Comparison of ENCODE assay signal across 8 cellular contexts in the genomic region with DNA sequence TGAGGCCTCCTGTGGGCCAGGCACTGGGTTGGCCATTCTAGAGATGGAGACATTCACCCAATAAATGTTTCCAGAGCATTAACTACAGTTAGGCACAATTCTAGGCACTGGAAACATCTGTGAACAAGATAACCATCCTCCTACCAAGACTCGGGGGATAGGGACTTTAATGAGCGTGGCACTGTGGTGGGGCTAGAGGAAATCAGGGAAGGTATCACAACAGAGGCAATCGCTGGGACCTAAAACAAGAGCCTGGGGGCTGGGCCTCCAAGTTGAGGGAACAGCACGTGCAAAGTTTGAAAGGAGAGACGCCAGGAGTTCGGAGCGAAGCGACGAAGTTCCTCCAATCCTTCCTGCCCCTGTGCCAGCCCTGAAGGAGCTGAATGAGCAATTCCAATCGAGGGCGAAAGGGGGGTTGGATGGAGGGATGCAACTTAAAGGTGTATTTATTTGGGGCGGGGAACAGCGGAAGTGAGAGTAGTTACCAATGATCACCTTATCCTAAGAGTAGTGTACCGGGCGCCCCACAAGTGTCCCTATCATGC. TPM values are rescaled to one million over a fixed set of nuclear protein-coding genes. Genes with fewer than 3 reads are reported as not detected.
A peak's percentile ranks its signal among the peaks of the same experiment; 100 is the strongest.
DNase-seq lines count a peak whose midpoint lies in the region; ATAC-seq and TF ChIP-seq lines count a peak whose summit lies in the region.

No MANE protein-coding gene starts in this region.

- H3K27me3 Mint-ChIP-seq in HFFc6 (ENCODE audit: insufficient read depth) (peaks cover 10% of the 10 kb centered on the region), memory B cell (no peaks in the 10 kb centered on the region)

- peaks cover 21% of the 10 kb centered on the region for H3K36me3 Mint-ChIP-seq in HFFc6 (ENCODE audit: low read depth)
- H3K36me3 Mint-ChIP-seq in memory B cell = peaks cover 23% of the 10 kb centered on the region

- H3K9me3 Mint-ChIP-seq in HFFc6 (no peaks in the 10 kb centered on the region), memory B cell (no peaks in the 10 kb centered on the region)

- H3K4me3 Mint-ChIP-seq in HFFc6 = peak overlapping the region; percentile 98
- peak overlapping the region; percentile 94 for H3K4me3 Mint-ChIP-seq in memory B cell

- DNase-seq in AG10803 (ENCODE audit: low read depth) = no peak
- no peak for DNase-seq in HFFc6
- no peak for DNase-seq in astrocyte of the spinal cord (ENCODE audit: low read depth, low spot score)
- peak in 1 of 2 donors; percentile 30 for DNase-seq in memory B cell (ENCODE audit: low spot score in 2 of 2)
- DNase-seq in stimulated activated CD4-positive, alpha-beta T cell treated with anti-CD3 and anti-CD28 coated beads, Interleukin-4, amount 100 ng/mL, for 1 hour = no peak
- DNase-seq in NCI-H1092 treated with DMSO at 0.1 percent for 48 hours (lab: John Stamatoyannopoulos, UW) = no peak
- no peak for DNase-seq in NCI-H1436 (lab: John Stamatoyannopoulos, UW)

- H3K4me3 ChIP-seq in AG10803 (ENCODE audit: low read length) (peak overlapping the region; percentile 79), astrocyte of the spinal cord (ENCODE audit: low read depth, low read length) (peak overlapping the region; percentile 70)

- peak overlapping the region; percentile 92 for H3K27ac Mint-ChIP-seq in HFFc6
- H3K27ac Mint-ChIP-seq in memory B cell = peak overlapping the region; percentile 91

- in situ Hi-C loops in astrocyte of the spinal cord (cut with HindIII; ENCODE audit: low sequenced_read_pairs) = no loop called here

- TF ChIP-seq CTCF in AG10803 (conservative IDR thresholded peaks at IDR 0.05; ENCODE audit: low read length) (no peak), HFFc6 (IDR thresholded peaks at IDR 0.05) (no peak), astrocyte of the spinal cord (IDR thresholded peaks at IDR 0.05; ENCODE audit: low read depth, low read length) (no peak)

- H3K4me1 Mint-ChIP-seq in HFFc6 (ENCODE audit: low read depth) (peaks cover 32% of the 10 kb centered on the region), memory B cell (peaks cover 33% of the 10 kb centered on the region)

- ATAC-seq in memory B cell (ENCODE audit: low read depth) (peak; percentile 30), GM19397 (IDR thresholded peaks at IDR 0.05; ENCODE audit: unreplicated experiment) (no peak)

RNA-seq across cellular contexts. Expression of a gene that starts 0.8 kb away (rescaled TPM):
- total RNA-seq in HFFc6 (2021; fragmentation: NEBNext Ultra II Directional; extraction: Animal tissue kit (Norgen Biotek cat#: 25700)) = 10 to 100 TPM; 21.7 to 37.8 (median 33.7) TPM

RNA-seq across cellular contexts. Expression of a gene that starts 7.1 kb away (rescaled TPM):
- total RNA-seq in HFFc6 (2021; fragmentation: NEBNext Ultra II Directional; extraction: Animal tissue kit (Norgen Biotek cat#: 25700)) = 10 to 100 TPM; 66.6 to 76.0 (median 70.1) TPM

RNA-seq across cellular contexts. Expression of a gene that starts 17.9 kb away (rescaled TPM):
- under 1 TPM in 4 of 6 experiments, not detected in 2; 0.12 to 0.66 (median 0.41) TPM for total RNA-seq in HFFc6 (2021; fragmentation: NEBNext Ultra II Directional; extraction: Animal tissue kit (Norgen Biotek cat#: 25700))

RNA-seq across cellular contexts. Expression of a gene that starts 35.4 kb away (rescaled TPM):
- not detected for total RNA-seq in HFFc6 (2021; fragmentation: NEBNext Ultra II Directional; extraction: Animal tissue kit (Norgen Biotek cat#: 25700))

RNA-seq across cellular contexts. Expression of a gene that starts 49.3 kb away (rescaled TPM):
- not detected for total RNA-seq in HFFc6 (2021; fragmentation: NEBNext Ultra II Directional; extraction: Animal tissue kit (Norgen Biotek cat#: 25700))
